In the genomic region with DNA sequence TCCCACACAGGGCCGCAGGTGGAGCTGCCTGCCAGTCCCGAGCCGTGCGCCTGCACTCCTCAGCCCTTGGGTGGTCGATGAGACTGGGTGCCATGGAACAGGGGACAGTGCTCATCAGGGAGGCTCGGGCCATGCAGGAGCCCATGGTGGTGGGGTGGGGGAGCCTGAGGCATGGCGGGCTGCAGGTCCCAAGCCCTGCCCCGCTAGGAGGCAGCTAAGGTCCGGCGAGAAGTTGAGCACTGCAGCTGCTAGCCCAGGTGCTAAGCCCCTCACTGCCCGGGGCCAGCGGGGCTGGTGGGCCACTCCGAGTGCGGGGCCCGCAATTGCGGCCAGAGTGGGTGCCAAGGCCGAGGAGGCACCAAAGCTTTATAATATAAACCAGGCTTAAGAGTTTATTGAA, we compare ENCODE assay signal across 29 cellular contexts.
"Had no signal": no experiment of that assay in that cellular context is flagged by ENCODE, and none has a peak within 500 bp of the region (broad histone marks: within the 10 kb centered on the region; RNA-seq: fewer than 3 reads in every experiment).

No MANE protein-coding gene starts in this region.

- H3K9me3 Mint-ChIP-seq: type B pancreatic cell had no signal

- H3K9me3 ChIP-seq: suprapubic skin, testis, thyroid gland, tibial artery, transverse colon, upper lobe of right lung, uterus, vagina had no signal

- H3K4me1 ChIP-seq: stomach, suprapubic skin, testis, thyroid gland, tibial artery, tibial nerve, upper lobe of left lung, upper lobe of right lung, uterus, vagina had no signal

- H3K4me3 Mint-ChIP-seq: stimulated activated effector memory CD8-positive, alpha-beta T cell treated with anti-CD3 and anti-CD28 coated beads, Interleukin-12 subunit alpha, Interleukin-12 subunit beta, amount 100 ng/mL, for 72 hours; stimulated activated memory B cell treated with anti-CD40 and anti-IgM and Interleukin-4, amounts not matched to agents 10 μg/mL and 1 μg/mL and 100 μg/mL, for 72 hours; stimulated activated naive B cell treated with anti-CD40 and anti-IgM and Interleukin-4, amounts not matched to agents 10 μg/mL and 1 μg/mL and 100 μg/mL, for 72 hours; stimulated activated naive CD8-positive, alpha-beta T cell treated with anti-CD3 and anti-CD28 coated beads, Interleukin-15, amount 100 ng/mL, for 72 hours; stimulated activated naive CD8-positive, alpha-beta T cell treated with anti-CD3 and anti-CD28 coated beads, Interleukin-15, Interleukin-2, amounts not matched to agents 100 ng/mL and 50 ng/mL, for 24 hours; type B pancreatic cell had no signal

- DNase-seq: stimulated activated CD4-positive, alpha-beta T cell treated with anti-CD3 and anti-CD28 coated beads, Interleukin-2, amount 100 ng/mL, for 48 hours; stimulated activated CD4-positive, alpha-beta T cell treated with anti-CD3 and anti-CD28 coated beads, Interleukin-4, amount 100 ng/mL, for 1 hour; stimulated activated CD4-positive, alpha-beta T cell treated with anti-CD3 and anti-CD28 coated beads, Interleukin-4, amount 100 ng/mL, for 24 hours; stimulated activated CD4-positive, alpha-beta T cell treated with anti-CD3 and anti-CD28 coated beads, Interleukin-4, amount 100 ng/mL, for 4 hours; stimulated activated CD8-positive, alpha-beta memory T cell treated with anti-CD3 and anti-CD28 coated beads, Interleukin-4, amount 100 ng/mL, for 48 hours; stimulated activated naive B cell treated with anti-CD40 and anti-IgM and Interleukin-4, amounts not matched to agents 10 μg/mL and 1 μg/mL and 100 μg/mL, for 72 hours; stimulated activated naive CD4-positive, alpha-beta T cell; stimulated activated naive CD4-positive, alpha-beta T cell treated with Interleukin-2 at 50 U/mL for 16 hours; stimulated activated naive CD8-positive, alpha-beta T cell treated with anti-CD3 and anti-CD28 coated beads, Interleukin-15, amount 100 ng/mL, for 72 hours; stimulated activated naive CD8-positive, alpha-beta T cell treated with anti-CD3 and anti-CD28 coated beads, Interleukin-15, Interleukin-2, amounts not matched to agents 100 U/mL and 50 U/mL, for 24 hours; stomach; substantia nigra; testis; thyroid gland; tibial artery; transverse colon; trophoblast cell; upper lobe of right lung; uterus had no signal

- ATAC-seq: stimulated activated effector memory CD8-positive, alpha-beta T cell treated with anti-CD3 and anti-CD28 coated beads, Interleukin-12 subunit alpha, Interleukin-12 subunit beta, amount 100 ng/mL, for 72 hours; stimulated activated memory B cell treated with anti-CD40 and anti-IgM and Interleukin-4, amounts not matched to agents 10 μg/mL and 1 μg/mL and 100 μg/mL, for 72 hours; stimulated activated naive B cell treated with anti-CD40 and anti-IgM and Interleukin-4, amounts not matched to agents 10 μg/mL and 1 μg/mL and 100 μg/mL, for 72 hours; stimulated activated naive CD8-positive, alpha-beta T cell treated with anti-CD3 and anti-CD28 coated beads, Interleukin-15, amount 100 ng/mL, for 72 hours; stimulated activated naive CD8-positive, alpha-beta T cell treated with anti-CD3 and anti-CD28 coated beads, Interleukin-15, Interleukin-2, amounts not matched to agents 100 U/mL and 50 U/mL, for 24 hours; upper lobe of right lung had no signal

- FAIRE-seq: urothelium cell line had no signal

- H3K27me3 Mint-ChIP-seq: stimulated activated memory B cell treated with anti-CD40 and anti-IgM and Interleukin-4, amounts not matched to agents 10 μg/mL and 1 μg/mL and 100 μg/mL, for 72 hours; stimulated activated naive B cell treated with anti-CD40 and anti-IgM and Interleukin-4, amounts not matched to agents 10 μg/mL and 1 μg/mL and 100 μg/mL, for 72 hours; stimulated activated naive CD8-positive, alpha-beta T cell treated with anti-CD3 and anti-CD28 coated beads, Interleukin-15, amount 100 ng/mL, for 72 hours; stimulated activated naive CD8-positive, alpha-beta T cell treated with anti-CD3 and anti-CD28 coated beads, Interleukin-15, Interleukin-2, amounts not matched to agents 100 ng/mL and 50 ng/mL, for 24 hours; type B pancreatic cell had no signal

- H3K36me3 ChIP-seq: stomach, suprapubic skin, thoracic aorta, thyroid gland, tibial artery, tibial nerve, transverse colon, upper lobe of left lung, upper lobe of right lung, uterus, vagina had no signal

- H3K36me3 Mint-ChIP-seq: stimulated activated effector memory CD8-positive, alpha-beta T cell treated with anti-CD3 and anti-CD28 coated beads, Interleukin-12 subunit alpha, Interleukin-12 subunit beta, amount 100 ng/mL, for 72 hours; stimulated activated memory B cell treated with anti-CD40 and anti-IgM and Interleukin-4, amounts not matched to agents 10 μg/mL and 1 μg/mL and 100 μg/mL, for 72 hours; stimulated activated naive B cell treated with anti-CD40 and anti-IgM and Interleukin-4, amounts not matched to agents 10 μg/mL and 1 μg/mL and 100 μg/mL, for 72 hours; type B pancreatic cell had no signal

- H3K4me3 ChIP-seq: stomach, suprapubic skin, testis, thoracic aorta, thyroid gland, tibial artery, tibial nerve, transverse colon, upper lobe of left lung, upper lobe of right lung, uterus, vagina had no signal

- H3K27me3 ChIP-seq: stomach, suprapubic skin, testis, thyroid gland, tibial artery, tibial nerve, transverse colon, upper lobe of left lung, upper lobe of right lung, uterus, vagina had no signal

- H3K27ac Mint-ChIP-seq: stimulated activated effector memory CD8-positive, alpha-beta T cell treated with anti-CD3 and anti-CD28 coated beads, Interleukin-12 subunit alpha, Interleukin-12 subunit beta, amount 100 ng/mL, for 72 hours; stimulated activated memory B cell treated with anti-CD40 and anti-IgM and Interleukin-4, amounts not matched to agents 10 μg/mL and 1 μg/mL and 100 μg/mL, for 72 hours; stimulated activated naive B cell treated with anti-CD40 and anti-IgM and Interleukin-4, amounts not matched to agents 10 μg/mL and 1 μg/mL and 100 μg/mL, for 72 hours; stimulated activated naive CD8-positive, alpha-beta T cell treated with anti-CD3 and anti-CD28 coated beads, Interleukin-15, amount 100 ng/mL, for 72 hours; stimulated activated naive CD8-positive, alpha-beta T cell treated with anti-CD3 and anti-CD28 coated beads, Interleukin-15, Interleukin-2, amounts not matched to agents 100 ng/mL and 50 ng/mL, for 24 hours; type B pancreatic cell had no signal

- H3K4me1 Mint-ChIP-seq: stimulated activated effector memory CD8-positive, alpha-beta T cell treated with anti-CD3 and anti-CD28 coated beads, Interleukin-12 subunit alpha, Interleukin-12 subunit beta, amount 100 ng/mL, for 72 hours; stimulated activated memory B cell treated with anti-CD40 and anti-IgM and Interleukin-4, amounts not matched to agents 10 μg/mL and 1 μg/mL and 100 μg/mL, for 72 hours; stimulated activated naive B cell treated with anti-CD40 and anti-IgM and Interleukin-4, amounts not matched to agents 10 μg/mL and 1 μg/mL and 100 μg/mL, for 72 hours; stimulated activated naive CD8-positive, alpha-beta T cell treated with anti-CD3 and anti-CD28 coated beads, Interleukin-15, amount 100 ng/mL, for 72 hours had no signal

- H3K27ac ChIP-seq: stomach, suprapubic skin, testis, thoracic aorta, thyroid gland, tibial artery, tibial nerve, transverse colon, upper lobe of left lung, upper lobe of right lung, uterus, vagina had no signal
